26 cellular contexts compared by ENCODE assay signal in the genomic region with DNA sequence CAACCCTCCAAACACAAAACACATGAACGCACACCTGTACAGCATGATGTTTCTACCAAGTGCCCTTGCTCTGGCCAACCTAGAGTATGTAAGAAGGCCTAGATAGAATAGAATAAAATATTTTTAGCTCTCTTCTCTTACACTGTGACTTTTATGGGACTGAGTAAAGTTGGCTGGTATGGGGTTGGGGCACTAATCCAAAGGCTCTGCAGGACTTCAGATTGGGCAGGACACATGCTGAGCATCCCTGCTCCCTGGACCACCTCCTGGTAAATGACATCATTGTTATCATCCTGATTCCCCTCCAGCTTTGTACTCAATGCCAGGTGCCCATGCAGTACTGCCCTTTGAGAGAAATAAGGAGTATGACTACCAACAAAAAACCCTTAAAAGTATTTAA.
A peak's percentile ranks its signal among the peaks of the same experiment; 100 is the strongest.
DNase-seq lines count a peak whose midpoint lies in the region; ATAC-seq and TF ChIP-seq lines count a peak whose summit lies in the region.
"Had no signal": no experiment of that assay in that cellular context is flagged by ENCODE, and none has a peak within 500 bp of the region (broad histone marks: within the 10 kb centered on the region; RNA-seq: fewer than 3 reads in every experiment).

No MANE protein-coding gene starts in this region.

- no peak overlapping the region for H3K4me3 ChIP-seq in left ventricle myocardium inferior
- no peak overlapping the region for H3K4me3 ChIP-seq in rectal smooth muscle tissue (ENCODE audit: low read length)
- H3K4me3 ChIP-seq: A549, esophagus muscularis mucosa, gastroesophageal sphincter, tibial nerve had no signal

- H3K36me3 ChIP-seq in left ventricle myocardium inferior (no peaks in the 10 kb centered on the region), rectal smooth muscle tissue (ENCODE audit: control insufficient read depth, insufficient read depth, low read length) (no peaks in the 10 kb centered on the region)
- H3K36me3 ChIP-seq: BE2C, esophagus muscularis mucosa, gastroesophageal sphincter, tibial nerve had no signal

- H3K4me1 ChIP-seq in left ventricle myocardium inferior (peaks cover 93% of the 10 kb centered on the region), rectal smooth muscle tissue (ENCODE audit: control insufficient read depth, insufficient read depth, low read length) (peaks cover 13% of the 10 kb centered on the region)
- H3K4me1 ChIP-seq: A549, tibial nerve had no signal

- no peaks in the 10 kb centered on the region for H3K9me3 ChIP-seq in left ventricle myocardium inferior (replicated peaks)
- H3K9me3 ChIP-seq: A549, BE2C, esophagus muscularis mucosa, gastroesophageal sphincter, tibial nerve had no signal

- intact Hi-C loops in left ventricle myocardium inferior (cut with micrococcal nuclease), result no loop called here

- H3K27ac ChIP-seq in left ventricle myocardium inferior (replicated peaks) (peak overlapping the region; percentile 77), rectal smooth muscle tissue (ENCODE audit: low read depth, low read length) (peak overlapping the region; percentile 44)
- H3K27ac ChIP-seq: A549, gastroesophageal sphincter, HL-60, tibial nerve had no signal

- no peak for TF ChIP-seq CTCF in left ventricle myocardium inferior (IDR thresholded peaks at IDR 0.05; ENCODE audit: borderline replicate concordance)

- in situ Hi-C loops in G401 (cut with HindIII; ENCODE audit: low sequenced_read_pairs), result no loop called here

- ATAC-seq in HG03354 (IDR thresholded peaks at IDR 0.05; ENCODE audit: poor library complexity, severe bottlenecking, unreplicated experiment) (no peak), GM19395 (IDR thresholded peaks at IDR 0.05; ENCODE audit: unreplicated experiment) (no peak), HG03342 (IDR thresholded peaks at IDR 0.05; ENCODE audit: unreplicated experiment) (no peak)
- ATAC-seq: A549; gastroesophageal sphincter; HepG2; stimulated activated naive B cell treated with anti-CD40 and anti-IgM and Interleukin-4, amounts not matched to agents 10 μg/mL and 1 μg/mL and 100 μg/mL, for 72 hours had no signal

- H3K27me3 ChIP-seq in left ventricle myocardium inferior (ENCODE audit: low read depth) (no peaks in the 10 kb centered on the region), rectal smooth muscle tissue (ENCODE audit: control insufficient read depth, insufficient read depth, low read length) (no peaks in the 10 kb centered on the region)
- H3K27me3 ChIP-seq: BE2C, esophagus muscularis mucosa, gastroesophageal sphincter, tibial nerve had no signal

- DNase-seq in G401 (ENCODE audit: low spot score) (peak; percentile 21), astrocyte of the hippocampus (ENCODE audit: low read depth, low spot score) (peak; percentile 17), left ventricle myocardium inferior (peak; percentile 56), NCI-H1092 treated with DMSO at 0.1 percent for 48 hours (lab: John Stamatoyannopoulos, UW) (no peak)
- DNase-seq: activated CD4-positive, CD25-positive, alpha-beta regulatory T cell treated with anti-CD3 and anti-CD28 coated beads, Interleukin-2, amount 50 U/mL, for 72 hours; activated naive CD4-positive, alpha-beta T cell treated with Interleukin-2 at 50 U/mL for 16 hours; activated T-cell treated with anti-CD3 and anti-CD28 coated beads, Interleukin-2, amount 50 U/mL, for 1 hour; DND-41; effector memory CD4-positive, alpha-beta T cell; NCI-H1092; NCI-H2029 treated with DMSO at 0.1 percent for 48 hours; NCI-H226; NCI-H748 treated with DMSO at 0.1 percent for 48 hours; small intestine; stimulated activated naive B cell treated with anti-CD40 and anti-IgM and Interleukin-4, amounts not matched to agents 10 μg/mL and 1 μg/mL and 100 μg/mL, for 72 hours had no signal

- no peak overlapping the region for H3K9ac ChIP-seq in rectal smooth muscle tissue (ENCODE audit: low read length)
